16 cellular contexts compared by ENCODE assay signal in the genomic region with DNA sequence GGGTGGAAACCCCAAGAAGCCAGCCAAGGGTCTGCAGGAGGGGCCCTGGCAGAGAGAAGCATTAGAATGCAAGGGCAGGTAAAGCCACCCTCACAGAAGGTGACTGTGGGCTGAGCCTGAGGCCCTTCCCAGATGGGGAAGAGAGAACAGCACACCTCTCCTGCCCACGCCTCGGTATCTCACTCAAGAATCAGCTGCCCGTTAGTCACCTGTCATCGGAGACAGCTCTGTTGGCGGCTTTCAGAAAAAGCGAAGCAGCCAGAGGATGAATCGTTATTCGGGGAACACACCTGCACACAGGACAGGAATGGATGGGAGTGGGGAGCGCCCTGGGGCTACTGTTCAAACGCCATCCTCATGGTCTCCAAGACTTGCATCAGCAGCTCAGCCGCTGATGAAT. TPM values are rescaled to one million over a fixed set of nuclear protein-coding genes. Genes with fewer than 3 reads are reported as not detected.
A peak's percentile ranks its signal among the peaks of the same experiment; 100 is the strongest.
DNase-seq lines count a peak whose midpoint lies in the region; ATAC-seq lines count a peak whose summit lies in the region.
"Had no signal": no experiment of that assay in that cellular context is flagged by ENCODE, and none has a peak within 500 bp of the region (broad histone marks: within the 10 kb centered on the region; RNA-seq: fewer than 3 reads in every experiment).

No MANE protein-coding gene starts in this region.

- H3K4ac ChIP-seq in trophoblast cell (ENCODE audit: low read depth, low read length): no peak overlapping the region

- H3K4me2 ChIP-seq in trophoblast cell (ENCODE audit: low read length): no peak overlapping the region

- peaks cover 95 to 98% (median 98%) of the 10 kb centered on the region in 3 donors for H3K4me1 Mint-ChIP-seq in CD8-positive, alpha-beta memory T cell
- peaks cover 97% of the 10 kb centered on the region for H3K4me1 Mint-ChIP-seq in activated CD4-positive, alpha-beta T cell treated with anti-CD3 and anti-CD28 coated beads, Interleukin-2, amount 10 ng/mL, durations not matched to agents 7 days and 5 days
- peaks cover 94% of the 10 kb centered on the region for H3K4me1 Mint-ChIP-seq in activated naive CD8-positive, alpha-beta T cell treated with anti-CD3 and anti-CD28 coated beads for 36 hours

- H3K79me1 ChIP-seq in trophoblast cell (ENCODE audit: low read length): no peaks in the 10 kb centered on the region

- no peaks in the 10 kb centered on the region for H3K27me3 Mint-ChIP-seq in CD8-positive, alpha-beta memory T cell
- H3K27me3 Mint-ChIP-seq in activated CD4-positive, alpha-beta T cell treated with anti-CD3 and anti-CD28 coated beads, Interleukin-2, amount 10 ng/mL, durations not matched to agents 7 days and 5 days: no peaks in the 10 kb centered on the region
- no peaks in the 10 kb centered on the region for H3K27me3 Mint-ChIP-seq in activated naive CD8-positive, alpha-beta T cell treated with anti-CD3 and anti-CD28 coated beads for 36 hours

- H3K27ac Mint-ChIP-seq in CD8-positive, alpha-beta memory T cell: peak overlapping the region in 7 of 8 donors; percentile 87 to 94 (median 91)
- H3K27ac Mint-ChIP-seq in activated CD4-positive, alpha-beta T cell treated with anti-CD3 and anti-CD28 coated beads, Interleukin-2, amount 10 ng/mL, durations not matched to agents 7 days and 5 days: peak overlapping the region; percentile 74
- H3K27ac Mint-ChIP-seq in activated naive CD8-positive, alpha-beta T cell treated with anti-CD3 and anti-CD28 coated beads for 36 hours: peak overlapping the region; percentile 98

- H2AK5ac ChIP-seq in trophoblast cell (ENCODE audit: low read length): no peak overlapping the region

- no peak overlapping the region for H4K91ac ChIP-seq in trophoblast cell (ENCODE audit: low read depth, low read length)

- H3K4me1 ChIP-seq in CD8-positive, alpha-beta memory T cell (ENCODE audit: insufficient read depth, low read length): peaks cover 97% of the 10 kb centered on the region
- no peaks in the 10 kb centered on the region for H3K4me1 ChIP-seq in trophoblast cell (ENCODE audit: control insufficient read depth in 1 of 2, insufficient read depth in 2 of 2, low read length in 2 of 2)
- H3K4me1 ChIP-seq: lower lobe of right lung, right lobe of liver had no signal

- H3K18ac ChIP-seq in trophoblast cell (ENCODE audit: low read length): no peak overlapping the region

- H3K36me3 Mint-ChIP-seq in CD8-positive, alpha-beta memory T cell: peaks cover 0 to 33% (median 8%) of the 10 kb centered on the region in 3 donors
- H3K36me3 Mint-ChIP-seq in activated CD4-positive, alpha-beta T cell treated with anti-CD3 and anti-CD28 coated beads, Interleukin-2, amount 10 ng/mL, durations not matched to agents 7 days and 5 days (ENCODE audit: low read depth): peaks cover 66% of the 10 kb centered on the region
- H3K36me3 Mint-ChIP-seq in activated naive CD8-positive, alpha-beta T cell treated with anti-CD3 and anti-CD28 coated beads for 36 hours: peaks cover 23% of the 10 kb centered on the region
- H3K36me3 Mint-ChIP-seq: brain had no signal

- no peak overlapping the region for H3K9ac ChIP-seq in trophoblast cell (ENCODE audit: low read length)

- H3K23ac ChIP-seq in trophoblast cell (ENCODE audit: low read length): no peak overlapping the region

- no peak overlapping the region for H2BK5ac ChIP-seq in trophoblast cell (ENCODE audit: low read depth, low read length, poor library complexity)

- H2AFZ ChIP-seq in trophoblast cell (ENCODE audit: insufficient read depth, low read length, poor library complexity): no peak overlapping the region

- no peak overlapping the region for H3K14ac ChIP-seq in trophoblast cell (ENCODE audit: low read length)

- ATAC-seq in HG03039 (IDR thresholded peaks at IDR 0.05; ENCODE audit: unreplicated experiment): no peak
- ATAC-seq: lower lobe of right lung, right lobe of liver had no signal

- H3K9me3 Mint-ChIP-seq in CD8-positive, alpha-beta memory T cell: no peaks in the 10 kb centered on the region
- H3K9me3 Mint-ChIP-seq in activated CD4-positive, alpha-beta T cell treated with anti-CD3 and anti-CD28 coated beads, Interleukin-2, amount 10 ng/mL, durations not matched to agents 7 days and 5 days: no peaks in the 10 kb centered on the region
- no peaks in the 10 kb centered on the region for H3K9me3 Mint-ChIP-seq in activated naive CD8-positive, alpha-beta T cell treated with anti-CD3 and anti-CD28 coated beads for 36 hours
- H3K9me3 Mint-ChIP-seq: brain had no signal

- H2BK12ac ChIP-seq in trophoblast cell (ENCODE audit: low read length): no peak overlapping the region

- no peaks in the 10 kb centered on the region for H3K79me2 ChIP-seq in trophoblast cell (ENCODE audit: control insufficient read depth, insufficient read depth, low read length, poor library complexity)

- peak overlapping the region; percentile 9 for H3K4me3 ChIP-seq in CD8-positive, alpha-beta memory T cell (ENCODE audit: low read length)
- no peak overlapping the region for H3K4me3 ChIP-seq in trophoblast cell (ENCODE audit: low read depth, low read length)
- H3K4me3 ChIP-seq: lower lobe of right lung, right lobe of liver had no signal

- H2BK120ac ChIP-seq in trophoblast cell (ENCODE audit: insufficient read depth, low read length, poor library complexity): no peak overlapping the region

- no peaks in the 10 kb centered on the region for H3K9me3 ChIP-seq in CD8-positive, alpha-beta memory T cell (ENCODE audit: low read length)
- no peaks in the 10 kb centered on the region for H3K9me3 ChIP-seq in trophoblast cell (ENCODE audit: insufficient read depth, low read depth, low read length)
- H3K9me3 ChIP-seq: lower lobe of right lung, right lobe of liver had no signal

- peak overlapping the region; percentile 18 for H3K27ac ChIP-seq in CD8-positive, alpha-beta memory T cell (ENCODE audit: low read depth, low read length)
- no peak overlapping the region for H3K27ac ChIP-seq in trophoblast cell (ENCODE audit: low read depth, low read length)
- H3K27ac ChIP-seq: lower lobe of right lung, right lobe of liver had no signal

- H4K12ac ChIP-seq in trophoblast cell (ENCODE audit: low read depth, low read length): no peak overlapping the region

- no peaks in the 10 kb centered on the region for H3K27me3 ChIP-seq in CD8-positive, alpha-beta memory T cell (ENCODE audit: insufficient read depth, low read length, poor library complexity, severe bottlenecking)
- no peaks in the 10 kb centered on the region for H3K27me3 ChIP-seq in trophoblast cell (ENCODE audit: insufficient read depth, low read length)
- H3K27me3 ChIP-seq: right lobe of liver had no signal

- POLR2A ChIA-PET in CD8-positive, alpha-beta memory T cell (lab: Charles Lee): interaction anchor here (0.8 to 1.3 kb wide), 3 partner anchors 10 to 39 kb away, joined by 3 read pairs; no protein-coding TSS in a partner anchor
- POLR2A ChIA-PET in activated CD4-positive, alpha-beta T cell treated with anti-CD3 and anti-CD28 coated beads, Interleukin-2, amount 10 ng/mL, durations not matched to agents 7 days and 5 days (lab: Charles Lee): interaction anchor here (0.7 kb wide), 1 partner anchor 9 kb away, joined by 3 read pairs; no protein-coding TSS in a partner anchor

- WGBS in trophoblast cell (ENCODE audit: extremely low coverage, insufficient coverage, insufficient read length): no CpG with 5 or more reads among the region's 11 CpGs

- H4K8ac ChIP-seq in trophoblast cell (ENCODE audit: low read depth, low read length): no peak overlapping the region

- DNase-seq in CD8-positive, alpha-beta memory T cell: no peak
- DNase-seq in activated CD4-positive, alpha-beta T cell treated with anti-CD3 and anti-CD28 coated beads, Interleukin-2, amount 10 ng/mL, durations not matched to agents 7 days and 5 days: no peak
- DNase-seq in activated naive CD8-positive, alpha-beta T cell treated with anti-CD3 and anti-CD28 coated beads for 36 hours: peak; percentile 69
- peak; percentile 68 for DNase-seq in stimulated activated CD4-positive, alpha-beta T cell treated with anti-CD3 and anti-CD28 coated beads, Interleukin-2, amount 100 ng/mL, for 4 hours (ENCODE audit: low read depth)
- DNase-seq in trophoblast cell (no peak), RKO (ENCODE audit: low spot score) (no peak), inferior parietal cortex (ENCODE audit: extremely low spot score) (no peak)
- DNase-seq: foreskin fibroblast, IMR-90, lower lobe of right lung, NCI-H1417 treated with DMSO at 0.1 percent for 48 hours, right lobe of liver had no signal

- no peaks in the 10 kb centered on the region for H3K36me3 ChIP-seq in CD8-positive, alpha-beta memory T cell (ENCODE audit: insufficient read depth, low read length)
- no peaks in the 10 kb centered on the region for H3K36me3 ChIP-seq in trophoblast cell (ENCODE audit: control insufficient read depth in 1 of 2, insufficient read depth in 2 of 2, low read length in 2 of 2)
- H3K36me3 ChIP-seq: lower lobe of right lung, right lobe of liver had no signal

- peak overlapping the region; percentile 9 to 82 (median 76) for H3K4me3 Mint-ChIP-seq in CD8-positive, alpha-beta memory T cell
- peak overlapping the region; percentile 21 for H3K4me3 Mint-ChIP-seq in activated CD4-positive, alpha-beta T cell treated with anti-CD3 and anti-CD28 coated beads, Interleukin-2, amount 10 ng/mL, durations not matched to agents 7 days and 5 days
- H3K4me3 Mint-ChIP-seq in activated naive CD8-positive, alpha-beta T cell treated with anti-CD3 and anti-CD28 coated beads for 36 hours: peak overlapping the region; percentile 76
- H3K4me3 Mint-ChIP-seq: brain had no signal

- CTCF ChIA-PET in CD8-positive, alpha-beta memory T cell (lab: Charles Lee): interaction anchor here (1.3 to 2.3 kb wide), 2 partner anchors 13 to 42 kb away, joined by 3 to 12 read pairs; no protein-coding TSS in a partner anchor
- CTCF ChIA-PET in activated CD4-positive, alpha-beta T cell treated with anti-CD3 and anti-CD28 coated beads, Interleukin-2, amount 10 ng/mL, durations not matched to agents 7 days and 5 days (lab: Charles Lee): no interaction called here

RNA-seq across cellular contexts. Expression of gene TMA7B, which starts 21.7 kb away (rescaled TPM):
- total RNA-seq in CD8-positive, alpha-beta memory T cell: 1 to 10 TPM; 1.4 to 2.0 TPM
- 3.0 TPM for polyA plus RNA-seq in CD8-positive, alpha-beta memory T cell
- total RNA-seq in activated CD4-positive, alpha-beta T cell treated with anti-CD3 and anti-CD28 coated beads, Interleukin-2, amount 10 ng/mL, durations not matched to agents 7 days and 5 days: 1 to 10 TPM; 4.7 to 5.4 TPM
- 1 to 10 TPM; 1.0 to 1.3 TPM for total RNA-seq in activated naive CD8-positive, alpha-beta T cell treated with anti-CD3 and anti-CD28 coated beads for 36 hours
- polyA plus RNA-seq in trophoblast cell (2013): 0.04 and 0.10 TPM in 2 replicates
- total RNA-seq: IMR-90, NCI-H460, OCI-LY7 had no signal
- polyA plus RNA-seq: IMR-90 had no signal

RNA-seq across cellular contexts. Expression of gene GRAP2, which starts 37.6 kb away (rescaled TPM):
- 10 to 100 TPM; 41.8 to 53.2 TPM for total RNA-seq in CD8-positive, alpha-beta memory T cell
- polyA plus RNA-seq in CD8-positive, alpha-beta memory T cell: 103 TPM
- total RNA-seq in activated CD4-positive, alpha-beta T cell treated with anti-CD3 and anti-CD28 coated beads, Interleukin-2, amount 10 ng/mL, durations not matched to agents 7 days and 5 days: 100 to 1,000 TPM; 137 to 138 TPM
- total RNA-seq in activated naive CD8-positive, alpha-beta T cell treated with anti-CD3 and anti-CD28 coated beads for 36 hours: 10 to 100 TPM; 65.2 to 65.5 TPM
- polyA plus RNA-seq in trophoblast cell (2013): 0.07 and 0.27 TPM in 2 replicates
- total RNA-seq: IMR-90, OCI-LY7 had no signal
- polyA plus RNA-seq: IMR-90 had no signal

RNA-seq across cellular contexts. Expression of gene ENTHD1, which starts 44.9 kb away (rescaled TPM):
- under 1 TPM; 0.16 to 0.35 TPM for total RNA-seq in CD8-positive, alpha-beta memory T cell
- 0.16 TPM for polyA plus RNA-seq in CD8-positive, alpha-beta memory T cell
- under 1 TPM; 0.07 to 0.21 TPM for total RNA-seq in activated CD4-positive, alpha-beta T cell treated with anti-CD3 and anti-CD28 coated beads, Interleukin-2, amount 10 ng/mL, durations not matched to agents 7 days and 5 days
- under 1 TPM; 0.20 to 0.39 TPM for total RNA-seq in activated naive CD8-positive, alpha-beta T cell treated with anti-CD3 and anti-CD28 coated beads for 36 hours
- not detected in 2 replicates for polyA plus RNA-seq in trophoblast cell (2013)
- total RNA-seq: IMR-90, lower lobe of right lung, NCI-H460, OCI-LY7, right lobe of liver had no signal
- polyA plus RNA-seq: IMR-90 had no signal

RNA-seq across cellular contexts. Expression of gene FAM83F, which starts 56.2 kb away (rescaled TPM):
- total RNA-seq in CD8-positive, alpha-beta memory T cell: under 1 TPM; 0.33 to 0.51 TPM
- 0.01 TPM for polyA plus RNA-seq in CD8-positive, alpha-beta memory T cell
- total RNA-seq in activated CD4-positive, alpha-beta T cell treated with anti-CD3 and anti-CD28 coated beads, Interleukin-2, amount 10 ng/mL, durations not matched to agents 7 days and 5 days: under 1 TPM; 0.04 to 0.05 TPM
- total RNA-seq in activated naive CD8-positive, alpha-beta T cell treated with anti-CD3 and anti-CD28 coated beads for 36 hours: 1 to 10 TPM; 3.4 to 3.6 TPM
- 3.1 and 3.3 TPM in 2 replicates for polyA plus RNA-seq in trophoblast cell (2013)
- total RNA-seq: IMR-90, OCI-LY7 had no signal
- polyA plus RNA-seq: IMR-90 had no signal

Comparison
In these comparisons a context has a peak if more than half of its experiments do, and no peak if none do; other contexts are left out.
1. DNase-seq: peak in activated naive CD8-positive, alpha-beta T cell treated with anti-CD3 and anti-CD28 coated beads for 36 hours (single experiment) and stimulated activated CD4-positive, alpha-beta T cell treated with anti-CD3 and anti-CD28 coated beads, Interleukin-2, amount 100 ng/mL, for 4 hours (single experiment); none in CD8-positive, alpha-beta memory T cell (0 of 5), activated CD4-positive, alpha-beta T cell treated with anti-CD3 and anti-CD28 coated beads, Interleukin-2, amount 10 ng/mL, durations not matched to agents 7 days and 5 days (single experiment), trophoblast cell (0 of 2), RKO (single experiment) and inferior parietal cortex (single experiment).
2. H3K4me3 Mint-ChIP-seq: peak in every context shown above with its lines; median percentile 76 in CD8-positive, alpha-beta memory T cell; 76 in activated naive CD8-positive, alpha-beta T cell treated with anti-CD3 and anti-CD28 coated beads for 36 hours; 21 in activated CD4-positive, alpha-beta T cell treated with anti-CD3 and anti-CD28 coated beads, Interleukin-2, amount 10 ng/mL, durations not matched to agents 7 days and 5 days.
3. Peak in every context shown above with its lines, with median percentiles within 50 percentile points of each other: H3K27ac Mint-ChIP-seq.